ENCODE assay signal across 8 cellular contexts in the genomic region with DNA sequence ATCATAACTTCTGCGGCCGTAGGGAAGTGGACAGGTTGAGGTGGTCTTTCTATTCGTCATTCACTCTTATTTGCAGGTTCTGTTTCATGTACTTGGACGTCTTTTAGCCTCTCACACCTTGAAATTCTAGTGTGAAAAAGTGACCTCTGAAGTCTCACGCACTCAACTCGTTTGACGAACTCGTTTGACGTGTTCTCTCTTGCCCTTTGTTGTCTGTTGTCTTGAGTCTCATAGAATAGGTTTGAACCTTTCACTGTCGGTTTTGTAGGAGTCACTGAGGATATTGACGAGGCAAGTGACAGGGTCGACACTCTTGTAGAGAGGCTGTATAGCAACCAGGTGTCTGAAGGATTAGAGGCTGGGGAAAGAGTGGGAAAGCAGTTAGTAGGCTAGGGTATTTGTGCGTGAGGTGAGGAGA. TPM values are rescaled to one million over a fixed set of nuclear protein-coding genes. Genes with fewer than 3 reads are reported as not detected.
DNase-seq lines count a peak whose midpoint lies in the region; ATAC-seq and TF ChIP-seq lines count a peak whose summit lies in the region.

No MANE protein-coding gene starts in this region.

- no peaks in the 10 kb centered on the region for H3K9me3 ChIP-seq in right atrium auricular region
- H3K9me3 ChIP-seq in iPS-18a (ENCODE audit: control insufficient read depth, low read depth, low read length): no peaks in the 10 kb centered on the region

- DNase-seq in right atrium auricular region (ENCODE audit: low spot score) (no peak), left ventricle myocardium superior (no peak), NCI-H510A (lab: John Stamatoyannopoulos, UW) (peak; percentile 25), COR-L47 (lab: John Stamatoyannopoulos, UW) (no peak)
- DNase-seq in activated naive CD8-positive, alpha-beta T cell treated with anti-CD3 and anti-CD28 coated beads for 36 hours: peak; percentile 15

- intact Hi-C loops in left ventricle myocardium superior (cut with micrococcal nuclease): loop anchor here (5.0 kb wide), 1 partner anchor 519 kb away; the partner anchor contains the start of gene JADE1

- peak overlapping the region; percentile 89 for H3K27ac Mint-ChIP-seq in activated naive CD8-positive, alpha-beta T cell treated with anti-CD3 and anti-CD28 coated beads for 36 hours

- no peak for ATAC-seq in left ventricle myocardium superior
- ATAC-seq in GM18861 (IDR thresholded peaks at IDR 0.05; ENCODE audit: unreplicated experiment): no peak

- peaks cover 0 to 29% of the 10 kb centered on the region in 2 donors for H3K4me1 ChIP-seq in right atrium auricular region
- peaks cover 4% of the 10 kb centered on the region for H3K4me1 ChIP-seq in iPS-18a (ENCODE audit: control insufficient read depth, low read depth, low read length)

- H3K36me3 ChIP-seq in right atrium auricular region: no peaks in the 10 kb centered on the region
- H3K36me3 ChIP-seq in iPS-18a (ENCODE audit: control insufficient read depth, low read depth, low read length): peaks cover 3% of the 10 kb centered on the region

- H3K9ac ChIP-seq in iPS-18a (ENCODE audit: low read length): peak overlapping the region; percentile 84

- H3K27me3 ChIP-seq in right atrium auricular region (no peaks in the 10 kb centered on the region), iPS-18a (ENCODE audit: control insufficient read depth, insufficient read depth, low read length) (no peaks in the 10 kb centered on the region)

- no peak for TF ChIP-seq CTCF in right atrium auricular region (IDR thresholded peaks at IDR 0.05)

- peak overlapping the region; percentile 83 for H3K4me3 Mint-ChIP-seq in activated naive CD8-positive, alpha-beta T cell treated with anti-CD3 and anti-CD28 coated beads for 36 hours

- H3K4me3 ChIP-seq in right atrium auricular region (peak overlapping the region; percentile 92 to 96), iPS-18a (ENCODE audit: low read length) (peak overlapping the region; percentile 85), skin epidermis (peak overlapping the region; percentile 66 to 95 (median 82))

- no peaks in the 10 kb centered on the region for H3K27me3 Mint-ChIP-seq in activated naive CD8-positive, alpha-beta T cell treated with anti-CD3 and anti-CD28 coated beads for 36 hours

- H3K36me3 Mint-ChIP-seq in activated naive CD8-positive, alpha-beta T cell treated with anti-CD3 and anti-CD28 coated beads for 36 hours: peaks cover 26% of the 10 kb centered on the region

- H3K4me1 Mint-ChIP-seq in activated naive CD8-positive, alpha-beta T cell treated with anti-CD3 and anti-CD28 coated beads for 36 hours: peaks cover 24% of the 10 kb centered on the region

- H3K27ac ChIP-seq in right atrium auricular region: peak overlapping the region; percentile 97
- H3K27ac ChIP-seq in iPS-18a (ENCODE audit: low read length): no peak overlapping the region
- peak overlapping the region; percentile 89 to 99 (median 96) for H3K27ac ChIP-seq in skin epidermis

- H3K9me3 Mint-ChIP-seq in activated naive CD8-positive, alpha-beta T cell treated with anti-CD3 and anti-CD28 coated beads for 36 hours: peaks cover 2% of the 10 kb centered on the region

RNA-seq across cellular contexts. Expression of gene PGRMC2, which starts 1.1 kb away (rescaled TPM):
- total RNA-seq in right atrium auricular region (10 to 100 TPM; 21.2 to 36.3 TPM), left ventricle myocardium superior (64.3 TPM)
- 10 to 100 TPM; 43.8 to 47.0 TPM for total RNA-seq in activated naive CD8-positive, alpha-beta T cell treated with anti-CD3 and anti-CD28 coated beads for 36 hours

Comparison
In these comparisons a context has a peak if more than half of its experiments do, and no peak if none do; other contexts are left out.
1. DNase-seq: peak in NCI-H510A (single experiment) and activated naive CD8-positive, alpha-beta T cell treated with anti-CD3 and anti-CD28 coated beads for 36 hours (single experiment); none in right atrium auricular region (single experiment), left ventricle myocardium superior (single experiment) and COR-L47 (single experiment).
2. Peak in every context shown above with its lines, with median percentiles within 50 percentile points of each other: H3K4me3 ChIP-seq.